1 cellular context compared by ENCODE assay signal in genomic region chr6:158571826-158572652, GRCh38.
A peak's percentile ranks its signal among the peaks of the same experiment; 100 is the strongest.
TF ChIP-seq lines count a peak whose summit lies in the region.

No MANE protein-coding gene starts in this region.

TF ChIP-seq in HepG2, 621 proteins besides CTCF, POLR2A, EP300 and RAD21 (continued from another document and continues in another):
- TF ChIP-seq ZNF883 (CRISPR knock-in tag; IDR thresholded peaks at IDR 0.05; ENCODE audit: not compliant biosample characterization) (peak; percentile 94), ZNF776 (CRISPR knock-in tag; IDR thresholded peaks at IDR 0.05) (peak; percentile 98), SPEN (CRISPR knock-in tag; IDR thresholded peaks at IDR 0.05; ENCODE audit: low read depth) (peak; percentile 99), ARID4A (CRISPR knock-in tag; IDR thresholded peaks at IDR 0.05; ENCODE audit: borderline replicate concordance) (peak; percentile 96; the same call in 1 of the 2 replicates), GABPB1 (CRISPR knock-in tag; IDR thresholded peaks at IDR 0.05) (peak; percentile 93), NCOA5 (CRISPR knock-in tag; IDR thresholded peaks at IDR 0.05) (no peak), ZFP90 (CRISPR knock-in tag; IDR thresholded peaks at IDR 0.05; ENCODE audit: borderline replicate concordance) (peak; percentile 97; the same call in 1 of the 2 replicates), HMGXB4 (CRISPR knock-in tag; IDR thresholded peaks at IDR 0.05; ENCODE audit: borderline replicate concordance in 1 of 2, low read depth in 1 of 2) (peak; percentile 89 to 96), IRF1 (CRISPR knock-in tag; IDR thresholded peaks at IDR 0.05; ENCODE audit: low read depth) (0 out of 2 replicates have a peak, but pooled peaks have one; percentile 48), AHR (CRISPR knock-in tag; IDR thresholded peaks at IDR 0.05) (peak; percentile 98), BORCS8-MEF2B (CRISPR knock-in tag; IDR thresholded peaks at IDR 0.05) (no peak; the same call in 1 of the 2 replicates), ZKSCAN8 (CRISPR knock-in tag; IDR thresholded peaks at IDR 0.05; ENCODE audit: borderline replicate concordance) (peak; percentile 99), PRDM15 (CRISPR knock-in tag; IDR thresholded peaks at IDR 0.05) (no peak), NKX3-1 (CRISPR knock-in tag; IDR thresholded peaks at IDR 0.05) (peak; percentile 68; the same call in 1 of the 2 replicates), PBX3 (CRISPR knock-in tag; IDR thresholded peaks at IDR 0.05; ENCODE audit: borderline replicate concordance) (no peak), ZNF562 (CRISPR knock-in tag; IDR thresholded peaks at IDR 0.05; ENCODE audit: borderline replicate concordance) (no peak), SP5 (CRISPR knock-in tag; IDR thresholded peaks at IDR 0.05; ENCODE audit: borderline replicate concordance, low read depth) (peak; percentile 83), IRF2 (CRISPR knock-in tag; IDR thresholded peaks at IDR 0.05) (peak; percentile 99), FOXM1 (CRISPR knock-in tag; IDR thresholded peaks at IDR 0.05) (no peak), ZNF891 (CRISPR knock-in tag; IDR thresholded peaks at IDR 0.05) (peak; percentile 96), ARNT2 (CRISPR knock-in tag; IDR thresholded peaks at IDR 0.05; ENCODE audit: low read depth) (peak; percentile 93), RXRB (CRISPR knock-in tag; IDR thresholded peaks at IDR 0.05; ENCODE audit: borderline replicate concordance) (peak; percentile 98), YEATS2 (CRISPR knock-in tag; IDR thresholded peaks at IDR 0.05; ENCODE audit: borderline replicate concordance) (peak; percentile 92; the same call in 1 of the 2 replicates), JUNB (CRISPR knock-in tag; IDR thresholded peaks at IDR 0.05; ENCODE audit: borderline replicate concordance) (no peak), ATF7-NPFF (CRISPR knock-in tag; IDR thresholded peaks at IDR 0.05; ENCODE audit: low read depth) (peak; percentile 97), KAT2B (IDR thresholded peaks at IDR 0.05; ENCODE audit: borderline replicate concordance, low read depth, low read length) (no peak), MAFG (CRISPR knock-in tag; IDR thresholded peaks at IDR 0.05) (no peak), PRPF4 (IDR thresholded peaks at IDR 0.05; ENCODE audit: low read depth, low read length, poor library complexity, severe bottlenecking) (no peak), RELA (CRISPR knock-in tag; IDR thresholded peaks at IDR 0.05) (peak; percentile 95), ZNF546 (CRISPR knock-in tag; conservative IDR thresholded peaks at IDR 0.05) (peak; percentile 82; the same call in 1 of the 2 replicates), ZFYVE20 (CRISPR knock-in tag; IDR thresholded peaks at IDR 0.05; ENCODE audit: borderline replicate concordance, low read depth) (no peak), ESRRA (CRISPR knock-in tag; IDR thresholded peaks at IDR 0.05; ENCODE audit: low read depth) (peak; percentile 96), GRHL1 (CRISPR knock-in tag; conservative IDR thresholded peaks at IDR 0.05) (no peak), ZNF230 (CRISPR knock-in tag; IDR thresholded peaks at IDR 0.05) (peak; percentile 96), SRSF9 (IDR thresholded peaks at IDR 0.05; ENCODE audit: borderline replicate concordance, insufficient read depth, low read depth, low read length, poor library complexity, severe bottlenecking) (no peak), DNMT1 (CRISPR knock-in tag; IDR thresholded peaks at IDR 0.05) (peak; percentile 93), ZNF766 (CRISPR knock-in tag; IDR thresholded peaks at IDR 0.05; ENCODE audit: borderline replicate concordance) (no peak; the same call in none of the 2 replicates), NFIC (IDR thresholded peaks at IDR 0.05; ENCODE audit: low read length) (no peak), SMARCE1 (IDR thresholded peaks at IDR 0.05; ENCODE audit: borderline replicate concordance) (no peak), ZMYM4 (CRISPR knock-in tag; IDR thresholded peaks at IDR 0.05) (peak; percentile 96)
- TF ChIP-seq, protein P1, sequence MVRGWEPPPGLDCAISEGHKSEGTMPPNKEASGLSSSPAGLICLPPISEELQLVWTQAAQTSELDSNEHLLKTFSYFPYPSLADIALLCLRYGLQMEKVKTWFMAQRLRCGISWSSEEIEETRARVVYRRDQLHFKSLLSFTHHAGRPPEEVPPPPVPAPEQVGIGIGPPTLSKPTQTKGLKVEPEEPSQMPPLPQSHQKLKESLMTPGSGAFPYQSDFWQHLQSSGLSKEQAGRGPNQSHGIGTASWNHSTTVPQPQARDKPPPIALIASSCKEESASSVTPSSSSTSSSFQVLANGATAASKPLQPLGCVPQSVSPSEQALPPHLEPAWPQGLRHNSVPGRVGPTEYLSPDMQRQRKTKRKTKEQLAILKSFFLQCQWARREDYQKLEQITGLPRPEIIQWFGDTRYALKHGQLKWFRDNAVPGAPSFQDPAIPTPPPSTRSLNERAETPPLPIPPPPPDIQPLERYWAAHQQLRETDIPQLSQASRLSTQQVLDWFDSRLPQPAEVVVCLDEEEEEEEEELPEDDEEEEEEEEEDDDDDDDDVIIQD (CRISPR knock-in tag; IDR thresholded peaks at IDR 0.05; ENCODE audit: low read depth) = peak; percentile 94
- TF ChIP-seq, protein P2, sequence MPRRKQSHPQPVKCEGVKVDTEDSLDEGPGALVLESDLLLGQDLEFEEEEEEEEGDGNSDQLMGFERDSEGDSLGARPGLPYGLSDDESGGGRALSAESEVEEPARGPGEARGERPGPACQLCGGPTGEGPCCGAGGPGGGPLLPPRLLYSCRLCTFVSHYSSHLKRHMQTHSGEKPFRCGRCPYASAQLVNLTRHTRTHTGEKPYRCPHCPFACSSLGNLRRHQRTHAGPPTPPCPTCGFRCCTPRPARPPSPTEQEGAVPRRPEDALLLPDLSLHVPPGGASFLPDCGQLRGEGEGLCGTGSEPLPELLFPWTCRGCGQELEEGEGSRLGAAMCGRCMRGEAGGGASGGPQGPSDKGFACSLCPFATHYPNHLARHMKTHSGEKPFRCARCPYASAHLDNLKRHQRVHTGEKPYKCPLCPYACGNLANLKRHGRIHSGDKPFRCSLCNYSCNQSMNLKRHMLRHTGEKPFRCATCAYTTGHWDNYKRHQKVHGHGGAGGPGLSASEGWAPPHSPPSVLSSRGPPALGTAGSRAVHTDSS (CRISPR knock-in tag; conservative IDR thresholded peaks at IDR 0.05) = no peak
- TF ChIP-seq, protein P3, sequence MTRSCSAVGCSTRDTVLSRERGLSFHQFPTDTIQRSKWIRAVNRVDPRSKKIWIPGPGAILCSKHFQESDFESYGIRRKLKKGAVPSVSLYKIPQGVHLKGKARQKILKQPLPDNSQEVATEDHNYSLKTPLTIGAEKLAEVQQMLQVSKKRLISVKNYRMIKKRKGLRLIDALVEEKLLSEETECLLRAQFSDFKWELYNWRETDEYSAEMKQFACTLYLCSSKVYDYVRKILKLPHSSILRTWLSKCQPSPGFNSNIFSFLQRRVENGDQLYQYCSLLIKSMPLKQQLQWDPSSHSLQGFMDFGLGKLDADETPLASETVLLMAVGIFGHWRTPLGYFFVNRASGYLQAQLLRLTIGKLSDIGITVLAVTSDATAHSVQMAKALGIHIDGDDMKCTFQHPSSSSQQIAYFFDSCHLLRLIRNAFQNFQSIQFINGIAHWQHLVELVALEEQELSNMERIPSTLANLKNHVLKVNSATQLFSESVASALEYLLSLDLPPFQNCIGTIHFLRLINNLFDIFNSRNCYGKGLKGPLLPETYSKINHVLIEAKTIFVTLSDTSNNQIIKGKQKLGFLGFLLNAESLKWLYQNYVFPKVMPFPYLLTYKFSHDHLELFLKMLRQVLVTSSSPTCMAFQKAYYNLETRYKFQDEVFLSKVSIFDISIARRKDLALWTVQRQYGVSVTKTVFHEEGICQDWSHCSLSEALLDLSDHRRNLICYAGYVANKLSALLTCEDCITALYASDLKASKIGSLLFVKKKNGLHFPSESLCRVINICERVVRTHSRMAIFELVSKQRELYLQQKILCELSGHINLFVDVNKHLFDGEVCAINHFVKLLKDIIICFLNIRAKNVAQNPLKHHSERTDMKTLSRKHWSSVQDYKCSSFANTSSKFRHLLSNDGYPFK (CRISPR knock-in tag; IDR thresholded peaks at IDR 0.05; ENCODE audit: borderline replicate concordance) = peak; percentile 88
